Comparison of ENCODE assay signal across 11 cellular contexts in the genomic region with DNA sequence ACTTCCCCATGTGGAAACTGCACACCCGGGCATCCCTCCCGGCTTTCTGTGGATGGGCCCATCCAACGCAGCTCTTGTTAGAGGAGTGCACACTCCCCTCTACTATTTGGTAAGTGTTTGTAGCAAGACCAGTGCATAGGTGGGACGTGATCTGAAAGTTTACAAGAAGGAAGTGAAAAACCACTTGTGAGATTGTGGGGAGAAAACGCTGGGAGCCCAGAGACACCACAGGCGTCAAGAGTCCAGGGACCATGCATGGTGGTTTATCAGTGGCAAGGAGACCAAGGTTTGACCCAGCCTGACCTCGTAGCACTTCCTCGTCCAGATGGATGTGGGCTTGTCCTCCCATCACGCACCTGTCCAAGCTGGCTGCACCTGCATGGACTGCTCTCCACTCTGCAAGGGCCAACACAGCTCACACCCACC. TPM values are rescaled to one million over a fixed set of nuclear protein-coding genes. Genes with fewer than 3 reads are reported as not detected.
DNase-seq lines count a peak whose midpoint lies in the region; ATAC-seq, FAIRE-seq and TF ChIP-seq lines count a peak whose summit lies in the region.
"Had no signal": no experiment of that assay in that cellular context is flagged by ENCODE, and none has a peak within 500 bp of the region (broad histone marks: within the 10 kb centered on the region; RNA-seq: fewer than 3 reads in every experiment).

No MANE protein-coding gene starts in this region.

- POLR2A ChIA-PET in activated CD4-positive, alpha-beta T cell treated with anti-CD3 and anti-CD28 coated beads for 36 hours (lab: Charles Lee), result no interaction called here
- POLR2A ChIA-PET in T-cell (lab: Charles Lee), result no interaction called here

- H3K27me3 Mint-ChIP-seq in activated CD4-positive, alpha-beta T cell treated with anti-CD3 and anti-CD28 coated beads for 36 hours, result no peaks in the 10 kb centered on the region
- H3K27me3 Mint-ChIP-seq in T-cell, result no peaks in the 10 kb centered on the region

- H3K27me3 ChIP-seq in small intestine (ENCODE audit: control insufficient read depth in 2 of 2, insufficient read depth in 2 of 2, low read length in 2 of 2) (no peaks in the 10 kb centered on the region), WERI-Rb-1 (ENCODE audit: insufficient read depth, low read depth, severe bottlenecking) (no peaks in the 10 kb centered on the region)
- H3K27me3 ChIP-seq: foreskin keratinocyte had no signal

- ATAC-seq in activated CD4-positive, alpha-beta T cell treated with anti-CD3 and anti-CD28 coated beads for 36 hours, result peak; percentile 30
- peak; percentile 61 for ATAC-seq in HG02798 (IDR thresholded peaks at IDR 0.05; ENCODE audit: poor library complexity, unreplicated experiment)
- ATAC-seq in T-cell (replicated peaks in 1 of 4), result peak; percentile 27 to 61 (median 45)
- no peak for ATAC-seq in esophagus mucosa
- ATAC-seq: foreskin keratinocyte had no signal

- peaks cover 4% of the 10 kb centered on the region for H3K9me3 ChIP-seq in small intestine (ENCODE audit: control insufficient read depth, low read depth)
- no peaks in the 10 kb centered on the region for H3K9me3 ChIP-seq in WERI-Rb-1 (ENCODE audit: severe bottlenecking)

- no peak for FAIRE-seq in small intestine (lab: Jason Lieb, UNC)

- peaks cover 62% of the 10 kb centered on the region for H3K4me1 Mint-ChIP-seq in activated CD4-positive, alpha-beta T cell treated with anti-CD3 and anti-CD28 coated beads for 36 hours
- H3K4me1 Mint-ChIP-seq in T-cell, result peaks cover 69 to 85% (median 79%) of the 10 kb centered on the region in 3 donors

- intact Hi-C loops in activated CD4-positive, alpha-beta T cell treated with anti-CD3 and anti-CD28 coated beads for 36 hours (cut with DNase I, micrococcal nuclease), result no loop called here

- no peak for DNase-seq in activated CD4-positive, alpha-beta T cell treated with anti-CD3 and anti-CD28 coated beads for 36 hours
- DNase-seq in activated CD4-positive, alpha-beta T cell treated with anti-CD3 and anti-CD28 coated beads for 1 hour, result no peak
- DNase-seq in T-cell (peak in 10 of 34 experiments; percentile 5 to 34 (median 16)), small intestine (peak; percentile 10), WERI-Rb-1 (no peak), NCI-H1694 treated with DMSO at 0.1 percent for 48 hours (lab: John Stamatoyannopoulos, UW) (no peak)
- DNase-seq: 8988T, foreskin keratinocyte, NCI-H345 had no signal

- H3K27ac ChIP-seq in small intestine (ENCODE audit: low read depth in 1 of 2, low read length in 1 of 2) (no peak overlapping the region), WERI-Rb-1 (no peak overlapping the region)
- H3K27ac ChIP-seq: foreskin keratinocyte had no signal

- H3K4me3 ChIP-seq in small intestine (ENCODE audit: low read depth in 1 of 2, low read length in 2 of 2) (no peak overlapping the region), WERI-Rb-1 (ENCODE audit: low read depth, low read length) (no peak overlapping the region)

- peak overlapping the region; percentile 81 for H3K27ac Mint-ChIP-seq in activated CD4-positive, alpha-beta T cell treated with anti-CD3 and anti-CD28 coated beads for 36 hours
- peak overlapping the region; percentile 84 to 89 for H3K27ac Mint-ChIP-seq in T-cell

- peak overlapping the region; percentile 16 for H3K4me3 Mint-ChIP-seq in activated CD4-positive, alpha-beta T cell treated with anti-CD3 and anti-CD28 coated beads for 36 hours
- peak overlapping the region; percentile 61 to 92 (median 63) for H3K4me3 Mint-ChIP-seq in T-cell

- no peaks in the 10 kb centered on the region for H3K9me3 Mint-ChIP-seq in activated CD4-positive, alpha-beta T cell treated with anti-CD3 and anti-CD28 coated beads for 36 hours (ENCODE audit: low read depth)
- no peaks in the 10 kb centered on the region for H3K9me3 Mint-ChIP-seq in T-cell

- no peak for TF ChIP-seq CTCF in WERI-Rb-1 (IDR thresholded peaks at IDR 0.05; ENCODE audit: low read depth, low read length)

- H3K36me3 Mint-ChIP-seq in activated CD4-positive, alpha-beta T cell treated with anti-CD3 and anti-CD28 coated beads for 36 hours (ENCODE audit: low read depth), result peaks cover 4% of the 10 kb centered on the region
- peaks cover 11% of the 10 kb centered on the region for H3K36me3 Mint-ChIP-seq in T-cell

- WGBS in small intestine, 3 donors, result 68 to 85% (median 72%) methylated on average over 9 of the region's 9 CpGs

- CTCF ChIA-PET in activated CD4-positive, alpha-beta T cell treated with anti-CD3 and anti-CD28 coated beads for 36 hours (lab: Charles Lee), result interaction anchor here (0.6 kb wide), 2 partner anchors 11 to 85 kb away, joined by 3 read pairs; no protein-coding TSS in a partner anchor
- CTCF ChIA-PET in T-cell (lab: Charles Lee), result interaction anchor here in 1 of 2 donors (0.6 to 0.7 kb wide), 2 partner anchors 47 to 102 kb away, joined by 3 read pairs; no protein-coding TSS in a partner anchor

- no peaks in the 10 kb centered on the region for H3K4me1 ChIP-seq in small intestine (ENCODE audit: control insufficient read depth in 2 of 2, insufficient read depth in 1 of 2, low read depth in 1 of 2, low read length in 1 of 2)
- H3K4me1 ChIP-seq: foreskin keratinocyte had no signal

- H3K36me3 ChIP-seq in small intestine (ENCODE audit: control insufficient read depth in 2 of 2, insufficient read depth in 2 of 2, low read length in 2 of 2) (no peaks in the 10 kb centered on the region), WERI-Rb-1 (no peaks in the 10 kb centered on the region)

RNA-seq across cellular contexts. Expression of a gene that starts 51.6 kb away (rescaled TPM):
- 10 to 100 TPM; 20.5 to 22.4 TPM for total RNA-seq in activated CD4-positive, alpha-beta T cell treated with anti-CD3 and anti-CD28 coated beads for 36 hours
- total RNA-seq in T-cell (10 to 100 TPM; 37.3 to 65.5 (median 53.4) TPM), esophagus mucosa (0.44 TPM)
- polyA plus RNA-seq in small intestine, result 1 to 10 TPM in 1 of 3 donors, under 1 TPM in 1, not detected in 1; 0.27 to 2.8 TPM
- total RNA-seq: foreskin keratinocyte had no signal
- polyA plus RNA-seq: foreskin keratinocyte had no signal

Comparison
In these comparisons a context has a peak if more than half of its experiments do, and no peak if none do; other contexts are left out.
1. RNA of a gene that starts 51.6 kb away (total RNA-seq): 37.3 to 65.5 TPM in T-cell and 20.5 to 22.4 TPM in activated CD4-positive, alpha-beta T cell treated with anti-CD3 and anti-CD28 coated beads for 36 hours; 0.44 TPM in esophagus mucosa (single experiment); every median in the first group is over 10 times any median in the second.